ENCODE assay signal across 9 cellular contexts in the genomic region with DNA sequence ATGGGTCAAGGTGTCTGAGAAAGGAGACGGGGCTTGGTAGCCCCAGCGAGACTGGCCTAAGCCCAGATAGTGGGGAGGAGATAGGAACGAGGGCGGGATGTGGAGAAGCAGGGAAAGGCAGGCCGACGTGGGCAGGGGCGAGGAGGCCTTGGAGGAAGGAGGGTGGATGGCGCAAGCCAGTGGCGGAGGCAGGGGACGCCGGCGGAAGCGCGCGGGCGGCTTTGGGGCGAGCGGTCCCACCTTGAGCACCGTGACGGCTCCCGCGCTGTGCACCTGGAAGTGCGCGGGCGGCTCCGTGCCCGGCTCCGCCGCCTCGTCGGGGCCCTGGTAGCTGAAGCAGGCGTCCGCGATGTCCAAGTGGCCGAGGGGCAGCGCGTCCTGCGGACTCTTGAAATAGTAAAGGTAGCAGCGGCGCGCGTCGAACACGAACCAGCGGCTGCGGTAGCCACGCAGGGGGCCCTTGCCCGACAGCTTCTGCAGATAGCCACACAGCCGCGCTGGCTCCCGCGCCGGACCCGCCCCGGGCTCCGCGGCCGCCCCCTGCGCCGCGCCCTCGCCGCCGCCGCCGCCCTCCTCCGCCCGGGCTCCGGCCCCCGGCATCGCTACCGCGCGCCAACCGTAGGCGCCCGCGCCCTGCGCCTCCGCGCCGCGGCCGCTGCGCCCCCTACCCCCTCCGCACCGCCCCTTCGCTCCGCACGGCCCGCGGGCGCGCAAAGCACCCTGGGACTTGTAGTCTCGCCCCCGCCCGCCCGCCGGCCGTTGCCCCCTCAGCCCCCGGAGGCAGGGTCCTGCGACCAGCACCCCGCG. TPM values are rescaled to one million over a fixed set of nuclear protein-coding genes. Genes with fewer than 3 reads are reported as not detected.
DNase-seq lines count a peak whose midpoint lies in the region; ATAC-seq, FAIRE-seq and TF ChIP-seq lines count a peak whose summit lies in the region.
"Had no signal": no experiment of that assay in that cellular context is flagged by ENCODE, and none has a peak within 500 bp of the region (broad histone marks: within the 10 kb centered on the region; RNA-seq: fewer than 3 reads in every experiment).

A gene (minus strand): TSS at position 659 of the 807 bp plus-strand sequence. CDS start 59 bp downstream, at position 600.

- intact Hi-C loops in CD8-positive, alpha-beta T cell (cut with DNase I, micrococcal nuclease) = loop anchor here (1.0 to 2.0 kb wide), 5 partner anchors 26 to 72 kb away; a partner anchor contains a TSS
- intact Hi-C loops in Right ventricle myocardium superior (cut with DNase I) (no loop called here), upper lobe of right lung (cut with DNase I) (loop anchor here (10.0 kb wide), 1 partner anchor 72 kb away; no protein-coding TSS in a partner anchor)

- peak within 1 kb of the TSS; percentile 85 for H4K8ac ChIP-seq in trophoblast cell (ENCODE audit: low read depth, low read length)

- no peaks in the 10 kb centered on the region for H3K27me3 ChIP-seq in CD8-positive, alpha-beta T cell (ENCODE audit: insufficient read depth, low read length)
- no peaks in the 10 kb centered on the region for H3K27me3 ChIP-seq in trophoblast cell (ENCODE audit: insufficient read depth, low read length)
- H3K27me3 ChIP-seq in upper lobe of right lung = no peaks in the 10 kb centered on the region

- peak within 1 kb of the TSS; percentile 74 for H3K14ac ChIP-seq in trophoblast cell (ENCODE audit: low read length)

- peaks cover 35% of the 10 kb centered on the region for H3K4me1 ChIP-seq in CD8-positive, alpha-beta T cell (ENCODE audit: insufficient read depth, low read length)
- H3K4me1 ChIP-seq in trophoblast cell (ENCODE audit: control insufficient read depth in 1 of 2, insufficient read depth in 2 of 2, low read length in 2 of 2) = peaks cover 8 to 17% of the 10 kb centered on the region in 2 experiments
- peaks cover 45% of the 10 kb centered on the region for H3K4me1 ChIP-seq in upper lobe of right lung

- no peak for FAIRE-seq in HTR-8/SVneo (lab: Jason Lieb, UNC)
- FAIRE-seq: islet of Langerhans had no signal

- H3K4ac ChIP-seq in trophoblast cell (ENCODE audit: low read depth, low read length) = peak within 1 kb of the TSS; percentile 65

- peak within 1 kb of the TSS; percentile 79 for H3K4me2 ChIP-seq in trophoblast cell (ENCODE audit: low read length)

- H3K23ac ChIP-seq in trophoblast cell (ENCODE audit: low read length) = no peak within 1 kb of the TSS

- H3K27me3 Mint-ChIP-seq in CD8-positive, alpha-beta T cell (ENCODE audit: low read depth) = no peaks in the 10 kb centered on the region
- H3K27me3 Mint-ChIP-seq in activated naive CD8-positive, alpha-beta T cell = no peaks in the 10 kb centered on the region

- H2BK5ac ChIP-seq in trophoblast cell (ENCODE audit: low read depth, low read length, poor library complexity) = peak within 1 kb of the TSS; percentile 56

- H3K4me1 Mint-ChIP-seq in CD8-positive, alpha-beta T cell (ENCODE audit: low read depth) = peaks cover 46% of the 10 kb centered on the region
- H3K4me1 Mint-ChIP-seq in activated naive CD8-positive, alpha-beta T cell (ENCODE audit: low read depth) = peaks cover 41% of the 10 kb centered on the region

- no peaks in the 10 kb centered on the region for H3K9me3 Mint-ChIP-seq in CD8-positive, alpha-beta T cell
- H3K9me3 Mint-ChIP-seq in activated naive CD8-positive, alpha-beta T cell (ENCODE audit: low read depth) = no peaks in the 10 kb centered on the region

- H2AFZ ChIP-seq in trophoblast cell (ENCODE audit: insufficient read depth, low read length, poor library complexity) = peak within 1 kb of the TSS; percentile 97

- no peaks in the 10 kb centered on the region for H3K9me3 ChIP-seq in CD8-positive, alpha-beta T cell (ENCODE audit: low read length)
- H3K9me3 ChIP-seq in trophoblast cell (ENCODE audit: insufficient read depth, low read depth, low read length) (no peaks in the 10 kb centered on the region), upper lobe of right lung (no peaks in the 10 kb centered on the region)

- H3K79me2 ChIP-seq in trophoblast cell (ENCODE audit: control insufficient read depth, insufficient read depth, low read length, poor library complexity) = peaks cover 7% of the 10 kb centered on the region

- DNase-seq in CD8-positive, alpha-beta T cell = peak in 6 of 7 experiments; percentile 56 to 83 (median 66)
- DNase-seq in HTR-8/SVneo (ENCODE audit: insufficient read length, low spot score) (peak; percentile 24), Right ventricle myocardium superior (peak; percentile 84), trophoblast cell (peak in 1 of 2 donors; percentile 57), upper lobe of right lung (peak; percentile 89)

- H3K36me3 ChIP-seq in CD8-positive, alpha-beta T cell (ENCODE audit: insufficient read depth, low read length) = no peaks in the 10 kb centered on the region
- H3K36me3 ChIP-seq in trophoblast cell (ENCODE audit: control insufficient read depth in 1 of 2, insufficient read depth in 2 of 2, low read length in 2 of 2) (no peaks in the 10 kb centered on the region), upper lobe of right lung (no peaks in the 10 kb centered on the region)

- H3K4me3 Mint-ChIP-seq in CD8-positive, alpha-beta T cell = peak within 1 kb of the TSS; percentile 100
- H3K4me3 Mint-ChIP-seq in activated naive CD8-positive, alpha-beta T cell = peak within 1 kb of the TSS; percentile 99

- POLR2A ChIA-PET in CD8-positive, alpha-beta T cell (lab: Charles Lee) = interaction anchor here (0.6 to 1.5 kb wide), 4 partner anchors 15 to 362 kb away, joined by 3 to 5 read pairs (median 4); no protein-coding TSS in a partner anchor

- peak within 1 kb of the TSS; percentile 74 for H4K91ac ChIP-seq in trophoblast cell (ENCODE audit: low read depth, low read length)

- CTCF ChIA-PET in CD8-positive, alpha-beta T cell (lab: Charles Lee) = interaction anchor here (1.0 to 2.8 kb wide), 7 partner anchors 14 to 42 kb away, joined by 3 to 14 read pairs (median 3); no protein-coding TSS in a partner anchor

- peak within 1 kb of the TSS; percentile 57 for H3K27ac ChIP-seq in CD8-positive, alpha-beta T cell (ENCODE audit: low read depth, low read length)
- H3K27ac ChIP-seq in trophoblast cell (ENCODE audit: low read depth, low read length) (peak within 1 kb of the TSS; percentile 15), upper lobe of right lung (peak within 1 kb of the TSS; percentile 96)

- ATAC-seq in CD8-positive, alpha-beta T cell = peak; percentile 80
- peak; percentile 81 for ATAC-seq in GM19463 (IDR thresholded peaks at IDR 0.05; ENCODE audit: unreplicated experiment)
- ATAC-seq in SK-N-SH treated with all-trans-retinoic acid at 6 μM for 48 hours = peak; percentile 62
- peak; percentile 79 for ATAC-seq in Right ventricle myocardium superior (ENCODE audit: poor library complexity)
- ATAC-seq in upper lobe of right lung = peak; percentile 75

- TF ChIP-seq CTCF in CD8-positive, alpha-beta T cell (IDR thresholded peaks at IDR 0.05) = no peak
- no peak for TF ChIP-seq CTCF in upper lobe of right lung (IDR thresholded peaks at IDR 0.05)

- peaks cover 13% of the 10 kb centered on the region for H3K79me1 ChIP-seq in trophoblast cell (ENCODE audit: low read length)

- peaks cover 11% of the 10 kb centered on the region for H3K36me3 Mint-ChIP-seq in CD8-positive, alpha-beta T cell
- peaks cover 3% of the 10 kb centered on the region for H3K36me3 Mint-ChIP-seq in activated naive CD8-positive, alpha-beta T cell

- peak within 1 kb of the TSS; percentile 56 for H2BK12ac ChIP-seq in trophoblast cell (ENCODE audit: low read length)

- H2AK5ac ChIP-seq in trophoblast cell (ENCODE audit: low read length) = peak within 1 kb of the TSS; percentile 89

- peak within 1 kb of the TSS; percentile 89 for H4K12ac ChIP-seq in trophoblast cell (ENCODE audit: low read depth, low read length)

- H3K18ac ChIP-seq in trophoblast cell (ENCODE audit: low read length) = peak within 1 kb of the TSS; percentile 94

- peak within 1 kb of the TSS; percentile 16 for H3K9ac ChIP-seq in trophoblast cell (ENCODE audit: low read length)

- WGBS in trophoblast cell (ENCODE audit: extremely low coverage, insufficient coverage, insufficient read length) = no CpG with 5 or more reads among the region's 104 CpGs

- peak within 1 kb of the TSS; percentile 44 for H2BK120ac ChIP-seq in trophoblast cell (ENCODE audit: insufficient read depth, low read length, poor library complexity)

- H3K4me3 ChIP-seq in CD8-positive, alpha-beta T cell (ENCODE audit: low read depth, low read length) = peak within 1 kb of the TSS; percentile 90
- H3K4me3 ChIP-seq in trophoblast cell (ENCODE audit: low read depth, low read length) (peak within 1 kb of the TSS; percentile 73), upper lobe of right lung (peak within 1 kb of the TSS; percentile 96)

- H3K27ac Mint-ChIP-seq in CD8-positive, alpha-beta T cell = peak within 1 kb of the TSS; percentile 99
- H3K27ac Mint-ChIP-seq in activated naive CD8-positive, alpha-beta T cell = peak within 1 kb of the TSS; percentile 97

TF ChIP-seq in SK-N-SH treated with all-trans-retinoic acid at 6 μM for 48 hours, 23 proteins besides CTCF, POLR2A, EP300 and RAD21 (continues in another document):
- TF ChIP-seq ZFP3 (CRISPR knock-in tag; IDR thresholded peaks at IDR 0.05) = no peak
- TF ChIP-seq CSDC2 (CRISPR knock-in tag; IDR thresholded peaks at IDR 0.05) = no peak
- no peak for TF ChIP-seq ARNTL (CRISPR knock-in tag; IDR thresholded peaks at IDR 0.05; ENCODE audit: borderline replicate concordance, low read depth)
- TF ChIP-seq RARB (CRISPR knock-in tag; IDR thresholded peaks at IDR 0.05) = no peak
- TF ChIP-seq, protein P1, sequence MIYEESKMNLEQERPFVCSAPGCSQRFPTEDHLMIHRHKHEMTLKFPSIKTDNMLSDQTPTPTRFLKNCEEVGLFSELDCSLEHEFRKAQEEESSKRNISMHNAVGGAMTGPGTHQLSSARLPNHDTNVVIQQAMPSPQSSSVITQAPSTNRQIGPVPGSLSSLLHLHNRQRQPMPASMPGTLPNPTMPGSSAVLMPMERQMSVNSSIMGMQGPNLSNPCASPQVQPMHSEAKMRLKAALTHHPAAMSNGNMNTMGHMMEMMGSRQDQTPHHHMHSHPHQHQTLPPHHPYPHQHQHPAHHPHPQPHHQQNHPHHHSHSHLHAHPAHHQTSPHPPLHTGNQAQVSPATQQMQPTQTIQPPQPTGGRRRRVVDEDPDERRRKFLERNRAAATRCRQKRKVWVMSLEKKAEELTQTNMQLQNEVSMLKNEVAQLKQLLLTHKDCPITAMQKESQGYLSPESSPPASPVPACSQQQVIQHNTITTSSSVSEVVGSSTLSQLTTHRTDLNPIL (CRISPR knock-in tag; IDR thresholded peaks at IDR 0.05; ENCODE audit: low read depth) = no peak
- no peak for TF ChIP-seq ESRRG (CRISPR knock-in tag; IDR thresholded peaks at IDR 0.05)
- TF ChIP-seq GLIS3 (CRISPR knock-in tag; IDR thresholded peaks at IDR 0.05) = no peak

RNA-seq across cellular contexts. Expression of the gene that starts here (rescaled TPM):
- total RNA-seq in CD8-positive, alpha-beta T cell = 100 to 1,000 TPM in 1 of 2 experiments, 10 to 100 TPM in 1; 88.7 to 101 TPM
- 9.8 TPM for total RNA-seq in Right ventricle myocardium superior
- 16.7 and 16.9 TPM in 2 replicates for polyA plus RNA-seq in trophoblast cell (2013)
- 88.7 TPM for total RNA-seq in upper lobe of right lung

Comparison
In these comparisons a context has a peak if more than half of its experiments do, and no peak if none do; other contexts are left out.
1. H3K27ac ChIP-seq: peak in every context shown above with its lines; median percentile 96 in upper lobe of right lung; 57 in CD8-positive, alpha-beta T cell; 15 in trophoblast cell.